10 cellular contexts compared by ENCODE assay signal in genomic region chr3:187291001-187291511, GRCh38. TPM values are rescaled to one million over a fixed set of nuclear protein-coding genes. Genes with fewer than 3 reads are reported as not detected.
DNase-seq lines count a peak whose midpoint lies in the region; TF ChIP-seq lines count a peak whose summit lies in the region.
"Had no signal": no experiment of that assay in that cellular context is flagged by ENCODE, and none has a peak within 500 bp of the region (broad histone marks: within the 10 kb centered on the region; RNA-seq: fewer than 3 reads in every experiment).

No MANE protein-coding gene starts in this region.

- H3K79me2 ChIP-seq in fibroblast of lung (ENCODE audit: control insufficient read depth, insufficient read depth, low read length) = peaks cover 20% of the 10 kb centered on the region

- H3K4me2 ChIP-seq in fibroblast of lung (ENCODE audit: extremely low read depth, insufficient read depth, low read length) = peak overlapping the region; percentile 93

- H3K9me3 ChIP-seq in NT2/D1 (ENCODE audit: insufficient read depth, low read length) (no peaks in the 10 kb centered on the region), fibroblast of lung (ENCODE audit: control insufficient read depth, insufficient read depth, low read depth, low read length) (no peaks in the 10 kb centered on the region)
- no peaks in the 10 kb centered on the region for H3K9me3 ChIP-seq in CD4-positive, alpha-beta memory T cell (ENCODE audit: control insufficient read depth in 1 of 2, low read length in 2 of 2)

- no peak for DNase-seq in NT2/D1 (ENCODE audit: low read depth, low spot score)
- peak; percentile 40 to 50 for DNase-seq in fibroblast of lung (ENCODE audit: low read depth in 2 of 2)
- DNase-seq in mesothelial cell of epicardium (ENCODE audit: low spot score in 2 of 2, unreplicated experiment in 2 of 2) = peak in 1 of 2 experiments; percentile 44
- no peak for DNase-seq in type B pancreatic cell (ENCODE audit: extremely low spot score, unreplicated experiment)
- no peak for DNase-seq in NCI-H1417 treated with DMSO at 0.1 percent for 48 hours (lab: John Stamatoyannopoulos, UW)
- DNase-seq in CD4-positive, alpha-beta memory T cell = no peak
- DNase-seq in activated CD4-positive, alpha-beta T cell treated with anti-CD3 and anti-CD28 coated beads, Interleukin-2, amount 50 U/mL, for 4 hours = no peak
- DNase-seq: stimulated activated naive B cell treated with anti-CD40 and anti-IgM and Interleukin-4, amounts not matched to agents 10 μg/mL and 1 μg/mL and 100 μg/mL, for 72 hours had no signal

- peak overlapping the region; percentile 80 for H3K27ac ChIP-seq in fibroblast of lung (ENCODE audit: insufficient read depth, low read length)
- H3K27ac ChIP-seq in CD4-positive, alpha-beta memory T cell (ENCODE audit: low read depth, low read length) = no peak overlapping the region

- H3K27ac Mint-ChIP-seq in mesothelial cell of epicardium (peak overlapping the region; percentile 19), type B pancreatic cell (no peak overlapping the region)
- H3K27ac Mint-ChIP-seq in CD4-positive, alpha-beta memory T cell = no peak overlapping the region
- H3K27ac Mint-ChIP-seq: memory B cell; stimulated activated naive B cell treated with anti-CD40 and anti-IgM and Interleukin-4, amounts not matched to agents 10 μg/mL and 1 μg/mL and 100 μg/mL, for 72 hours had no signal

- intact Hi-C loops in CD4-positive, alpha-beta memory T cell (cut with micrococcal nuclease) = no loop called here

- peak overlapping the region; percentile 22 for H3K9ac ChIP-seq in NT2/D1 (ENCODE audit: insufficient read length, low read depth)
- H3K9ac ChIP-seq in fibroblast of lung (ENCODE audit: insufficient read depth, low read length) = peak overlapping the region; percentile 50

- H3K4me1 ChIP-seq in NT2/D1 (ENCODE audit: insufficient read depth, insufficient read length) = no peaks in the 10 kb centered on the region
- peaks cover 24% of the 10 kb centered on the region for H3K4me1 ChIP-seq in fibroblast of lung (ENCODE audit: control insufficient read depth, extremely low read depth, insufficient read depth, low read length)
- H3K4me1 ChIP-seq in CD4-positive, alpha-beta memory T cell (ENCODE audit: insufficient read depth, low read length) = no peaks in the 10 kb centered on the region

- POLR2A ChIA-PET in CD4-positive, alpha-beta memory T cell (lab: Charles Lee; ENCODE audit: partially characterized antibody) = no interaction called here

- peaks cover 7% of the 10 kb centered on the region for H3K27me3 Mint-ChIP-seq in mesothelial cell of epicardium (ENCODE audit: low read depth)
- H3K27me3 Mint-ChIP-seq in type B pancreatic cell = peaks cover 34% of the 10 kb centered on the region
- H3K27me3 Mint-ChIP-seq in CD4-positive, alpha-beta memory T cell = peaks cover 12 to 24% of the 10 kb centered on the region in 2 donors

- peaks cover 29% of the 10 kb centered on the region for H3K4me1 Mint-ChIP-seq in mesothelial cell of epicardium
- peaks cover 23% of the 10 kb centered on the region for H3K4me1 Mint-ChIP-seq in type B pancreatic cell (ENCODE audit: unreplicated experiment)
- peaks cover 0 to 3% (median under 1%) of the 10 kb centered on the region in 4 donors for H3K4me1 Mint-ChIP-seq in CD4-positive, alpha-beta memory T cell
- H3K4me1 Mint-ChIP-seq: memory B cell; stimulated activated naive B cell treated with anti-CD40 and anti-IgM and Interleukin-4, amounts not matched to agents 10 μg/mL and 1 μg/mL and 100 μg/mL, for 72 hours had no signal

- peak overlapping the region; percentile 62 for H2AFZ ChIP-seq in fibroblast of lung (ENCODE audit: low read length)

- H3K9me3 Mint-ChIP-seq in mesothelial cell of epicardium (no peaks in the 10 kb centered on the region), type B pancreatic cell (no peaks in the 10 kb centered on the region)
- peaks cover 0 to 2% (median 0%) of the 10 kb centered on the region in 8 donors for H3K9me3 Mint-ChIP-seq in CD4-positive, alpha-beta memory T cell
- H3K9me3 Mint-ChIP-seq: memory B cell; stimulated activated naive B cell treated with anti-CD40 and anti-IgM and Interleukin-4, amounts not matched to agents 10 μg/mL and 1 μg/mL and 100 μg/mL, for 72 hours had no signal

- no peaks in the 10 kb centered on the region for H3K36me3 ChIP-seq in NT2/D1 (ENCODE audit: insufficient read depth, insufficient read length, low read length)
- H3K36me3 ChIP-seq in fibroblast of lung (ENCODE audit: control insufficient read depth, insufficient read depth, low read length) = no peaks in the 10 kb centered on the region
- no peaks in the 10 kb centered on the region for H3K36me3 ChIP-seq in CD4-positive, alpha-beta memory T cell (ENCODE audit: insufficient read depth, low read length)

- H3K4me3 Mint-ChIP-seq in mesothelial cell of epicardium (peak overlapping the region; percentile 58), type B pancreatic cell (peak overlapping the region; percentile 67)
- H3K4me3 Mint-ChIP-seq in CD4-positive, alpha-beta memory T cell = no peak overlapping the region
- H3K4me3 Mint-ChIP-seq: memory B cell; stimulated activated naive B cell treated with anti-CD40 and anti-IgM and Interleukin-4, amounts not matched to agents 10 μg/mL and 1 μg/mL and 100 μg/mL, for 72 hours had no signal

- no peaks in the 10 kb centered on the region for H3K27me3 ChIP-seq in NT2/D1 (ENCODE audit: insufficient read depth, insufficient read length)
- H3K27me3 ChIP-seq in fibroblast of lung (ENCODE audit: control insufficient read depth, insufficient read depth, low read length) = no peaks in the 10 kb centered on the region
- no peaks in the 10 kb centered on the region for H3K27me3 ChIP-seq in CD4-positive, alpha-beta memory T cell (ENCODE audit: insufficient read depth, low read length)

- H3K4me3 ChIP-seq in NT2/D1 (ENCODE audit: insufficient read length, low read depth) (peak overlapping the region; percentile 41), fibroblast of lung (replicated peaks in 1 of 4; ENCODE audit: control extremely low read depth in 1 of 4, insufficient read depth in 1 of 4, low read depth in 3 of 4, low read length in 4 of 4) (peak overlapping the region; percentile 26 to 74 (median 56))
- H3K4me3 ChIP-seq in CD4-positive, alpha-beta memory T cell (ENCODE audit: low read length in 2 of 2) = no peak overlapping the region

- TF ChIP-seq CTCF in fibroblast of lung (conservative IDR thresholded peaks at IDR 0.05 in 1 of 2, IDR thresholded peaks at IDR 0.05 in 1 of 2; ENCODE audit: low read depth in 1 of 2, low read length in 2 of 2) = no peak
- TF ChIP-seq CTCF in mesothelial cell of epicardium (IDR thresholded peaks at IDR 0.05; ENCODE audit: unreplicated experiment) = no peak
- no peak for TF ChIP-seq CTCF in type B pancreatic cell (conservative IDR thresholded peaks at IDR 0.05)

- no peaks in the 10 kb centered on the region for H4K20me1 ChIP-seq in fibroblast of lung (ENCODE audit: control insufficient read depth, extremely low read depth, insufficient read depth, low read length)

- no peaks in the 10 kb centered on the region for H3K36me3 Mint-ChIP-seq in mesothelial cell of epicardium
- H3K36me3 Mint-ChIP-seq in type B pancreatic cell = no peaks in the 10 kb centered on the region
- H3K36me3 Mint-ChIP-seq in CD4-positive, alpha-beta memory T cell = no peaks in the 10 kb centered on the region
- H3K36me3 Mint-ChIP-seq: memory B cell; stimulated activated naive B cell treated with anti-CD40 and anti-IgM and Interleukin-4, amounts not matched to agents 10 μg/mL and 1 μg/mL and 100 μg/mL, for 72 hours had no signal

- CTCF ChIA-PET in CD4-positive, alpha-beta memory T cell (lab: Charles Lee; ENCODE audit: partially characterized antibody) = no interaction called here

RNA-seq across cellular contexts. Expression of gene MASP1, which starts 0.5 kb away (rescaled TPM):
- 56.2 and 328 TPM in 2 replicates for total RNA-seq in fibroblast of lung
- polyA plus RNA-seq in fibroblast of lung = 73.9 and 145 TPM in 2 replicates
- polyA plus RNA-seq in fibroblast of lung (2012) = 46.8 and 120 TPM in 2 replicates
- polyA minus RNA-seq in fibroblast of lung (ENCODE audit: low replicate concordance) = 209 and 478 TPM in 2 replicates
- 1.4 to 2.4 TPM (median 1.5 TPM) in 3 replicates for total RNA-seq in mesothelial cell of epicardium
- total RNA-seq in type B pancreatic cell (ENCODE audit: low replicate concordance) = 1.6 and 1.7 TPM in 2 replicates
- not detected for total RNA-seq in CD4-positive, alpha-beta memory T cell
- not detected for polyA plus RNA-seq in CD4-positive, alpha-beta memory T cell
- total RNA-seq: T-helper 2 cell treated with Interferon-gamma antibody and Interleukin-4, amounts not matched to agents 100 ng/mL and 5 ng/mL, for 36 hours had no signal

Comparison
In these comparisons a context has a peak if more than half of its experiments do, and no peak if none do; other contexts are left out.
1. DNase-seq: peak in fibroblast of lung (2 of 2); none in NT2/D1 (single experiment), type B pancreatic cell (single experiment), NCI-H1417 treated with DMSO at 0.1 percent for 48 hours (single experiment), CD4-positive, alpha-beta memory T cell (0 of 5) and activated CD4-positive, alpha-beta T cell treated with anti-CD3 and anti-CD28 coated beads, Interleukin-2, amount 50 U/mL, for 4 hours (0 of 2).
2. H3K4me3 ChIP-seq: peak in NT2/D1 (single experiment) and fibroblast of lung (4 of 4); none in CD4-positive, alpha-beta memory T cell (0 of 2).
3. H3K4me3 Mint-ChIP-seq: peak in mesothelial cell of epicardium (single experiment) and type B pancreatic cell (single experiment); none in CD4-positive, alpha-beta memory T cell (0 of 8).
4. RNA of gene MASP1, which starts 0.5 kb away (total RNA-seq): 56.2 to 328 TPM in fibroblast of lung; 1.4 to 2.4 TPM in mesothelial cell of epicardium, 1.6 to 1.7 TPM in type B pancreatic cell and not detected in CD4-positive, alpha-beta memory T cell; every median in the first group is over 10 times any median in the second.